ENCODE assay signal across 16 cellular contexts in the genomic region with DNA sequence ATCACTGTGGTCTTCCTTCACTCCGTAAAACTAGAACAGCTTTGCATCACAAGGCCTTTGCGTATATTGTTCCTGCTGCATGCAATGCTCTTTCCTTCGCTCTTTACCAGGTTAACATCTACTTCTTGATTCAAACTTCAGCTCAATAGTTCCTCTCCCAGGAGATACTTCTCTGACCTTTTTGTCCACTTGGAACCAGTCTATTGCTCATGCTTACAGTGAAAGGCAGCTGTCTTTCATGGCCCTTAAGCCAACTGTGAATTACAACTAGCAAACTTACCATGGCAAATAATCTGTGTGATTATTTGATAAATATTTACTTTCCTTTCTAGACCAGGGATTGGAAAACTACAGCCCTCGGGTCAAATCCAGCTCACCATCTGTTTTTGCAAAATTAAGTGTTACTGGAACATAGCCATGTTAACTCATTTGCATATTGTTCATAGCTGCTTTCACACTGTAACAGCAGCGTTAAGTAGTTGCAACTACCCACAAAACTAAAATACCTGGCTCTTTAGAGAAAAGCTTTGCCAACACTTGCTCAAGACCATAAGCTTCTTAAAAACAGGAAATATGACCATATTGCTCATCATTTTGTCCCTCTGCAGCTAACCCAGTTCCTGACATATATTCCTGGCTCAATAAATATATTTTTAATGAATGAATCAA.
DNase-seq lines count a peak whose midpoint lies in the region; ATAC-seq, FAIRE-seq and TF ChIP-seq lines count a peak whose summit lies in the region.
"Had no signal": no experiment of that assay in that cellular context is flagged by ENCODE, and none has a peak within 500 bp of the region (broad histone marks: within the 10 kb centered on the region; RNA-seq: fewer than 3 reads in every experiment).

No MANE protein-coding gene starts in this region.

- no peaks in the 10 kb centered on the region for H3K36me3 Mint-ChIP-seq in MCF 10A (ENCODE audit: insufficient read depth, unreplicated experiment)
- H3K36me3 Mint-ChIP-seq: CD8-positive, alpha-beta T cell had no signal

- POLR2A ChIA-PET in MCF 10A (lab: Yijun Ruan, JAX): interaction anchor here (0.6 to 2.3 kb wide), 11 partner anchors 10 to 877 kb away, joined by 3 to 14 read pairs (median 3); no protein-coding TSS in a partner anchor

- dilution Hi-C loops in mammary epithelial cell (cut with HindIII; ENCODE audit: low sequenced_read_pairs): no loop called here

- no peaks in the 10 kb centered on the region for H3K27me3 ChIP-seq in mammary epithelial cell (ENCODE audit: insufficient read depth, low read length)
- no peaks in the 10 kb centered on the region for H3K27me3 ChIP-seq in skeletal muscle tissue (ENCODE audit: control insufficient read depth in 3 of 3, insufficient read depth in 3 of 3, low read length in 3 of 3)
- H3K27me3 ChIP-seq in transverse colon: no peaks in the 10 kb centered on the region

- H3K36me3 ChIP-seq in mammary epithelial cell (ENCODE audit: insufficient read depth, low read length) (no peaks in the 10 kb centered on the region), skeletal muscle tissue (ENCODE audit: control insufficient read depth in 3 of 3, insufficient read depth in 3 of 3, low read length in 3 of 3) (no peaks in the 10 kb centered on the region), kidney (ENCODE audit: control insufficient read depth in 1 of 2, insufficient read depth in 2 of 2, low read length in 2 of 2) (no peaks in the 10 kb centered on the region), transverse colon (no peaks in the 10 kb centered on the region)
- H3K36me3 ChIP-seq: thoracic aorta had no signal

- H3K4me1 ChIP-seq in mammary epithelial cell (ENCODE audit: insufficient read depth, low read length): no peaks in the 10 kb centered on the region
- peaks cover 0 to 3% (median 0%) of the 10 kb centered on the region in 3 donors for H3K4me1 ChIP-seq in skeletal muscle tissue (ENCODE audit: control insufficient read depth in 3 of 3, insufficient read depth in 3 of 3, low read length in 3 of 3)
- H3K4me1 ChIP-seq in kidney (ENCODE audit: control insufficient read depth in 1 of 2, insufficient read depth in 1 of 2, low read depth in 1 of 2, low read length in 2 of 2): peaks cover 0 to 5% of the 10 kb centered on the region in 2 donors
- no peaks in the 10 kb centered on the region for H3K4me1 ChIP-seq in transverse colon

- DNase-seq in MCF 10A (ENCODE audit: unreplicated experiment): peak; percentile 61
- DNase-seq in mammary epithelial cell: no peak
- peak; percentile 57 to 90 for DNase-seq in NCI-H524 (lab: John Stamatoyannopoulos, UW)
- peak; percentile 71 for DNase-seq in epithelial cell of esophagus (ENCODE audit: low read depth)
- no peak for DNase-seq in kidney
- no peak for DNase-seq in transverse colon
- DNase-seq: activated effector memory CD4-positive, alpha-beta T cell treated with Interleukin-2 at 50 U/mL for 16 hours; anterior cingulate cortex; CD8-positive, alpha-beta T cell; GF-D8 had no signal

- H3K9ac ChIP-seq in mammary epithelial cell (ENCODE audit: insufficient read depth, low read length) (no peak overlapping the region), skeletal muscle tissue (ENCODE audit: low read depth in 1 of 3, low read length in 3 of 3) (no peak overlapping the region), kidney (ENCODE audit: low read length in 2 of 2) (no peak overlapping the region)

- TF ChIP-seq POLR2A in transverse colon (IDR thresholded peaks at IDR 0.05): no peak

- 72% methylated on average over 5 of the region's 5 CpGs for WGBS in mammary epithelial cell (ENCODE audit: low coverage, missing lambda C conversion rate)
- WGBS in transverse colon (ENCODE audit: low coverage in 1 of 2), 2 donors: 54% methylated on average over 5 of the region's 5 CpGs

- H3K27me3 Mint-ChIP-seq in MCF 10A (ENCODE audit: insufficient read depth, unreplicated experiment): no peaks in the 10 kb centered on the region

- H2AFZ ChIP-seq in mammary epithelial cell (ENCODE audit: low read depth, low read length): no peak overlapping the region

- H4K20me1 ChIP-seq in mammary epithelial cell (ENCODE audit: insufficient read depth, low read length): no peaks in the 10 kb centered on the region

- H3K9me3 Mint-ChIP-seq in MCF 10A (ENCODE audit: unreplicated experiment): peaks cover 7% of the 10 kb centered on the region
- H3K9me3 Mint-ChIP-seq: nephron had no signal

- no peak overlapping the region for H3K4me2 ChIP-seq in mammary epithelial cell (ENCODE audit: insufficient read depth, low read depth, low read length)

- in situ Hi-C loops in mammary epithelial cell (cut with MboI; ENCODE audit: low sequenced_read_pairs in 2 of 2) (no loop called here), transverse colon (cut with MboI; ENCODE audit: low pct_ligation_motif_present in 1 of 4, low pct_unique_long_range_greater_than_20kb in 1 of 4, low sequenced_read_pairs in 3 of 4) (no loop called here)

- H3K9me3 ChIP-seq in mammary epithelial cell (replicated peaks; ENCODE audit: insufficient read depth, low read length) (no peaks in the 10 kb centered on the region), skeletal muscle tissue (ENCODE audit: control insufficient read depth in 3 of 3, low read length in 3 of 3) (no peaks in the 10 kb centered on the region), kidney (ENCODE audit: control insufficient read depth in 1 of 2, low read length in 2 of 2) (no peaks in the 10 kb centered on the region), transverse colon (no peaks in the 10 kb centered on the region)
- H3K9me3 ChIP-seq: thoracic aorta had no signal

- peaks cover 7% of the 10 kb centered on the region for H3K4me1 Mint-ChIP-seq in MCF 10A (ENCODE audit: insufficient read depth, unreplicated experiment)

- FAIRE-seq in kidney (lab: Jason Lieb, UNC): no peak

- no peak for TF ChIP-seq EP300 in transverse colon (IDR thresholded peaks at IDR 0.05; ENCODE audit: low read depth)

- no peaks in the 10 kb centered on the region for H3K79me2 ChIP-seq in mammary epithelial cell (ENCODE audit: insufficient read depth, low read length)

- intact Hi-C loops in MCF 10A (cut with micrococcal nuclease): no loop called here
- intact Hi-C loops in mammary epithelial cell (cut with micrococcal nuclease): no loop called here
- intact Hi-C loops in kidney (cut with DNase I): no loop called here
- intact Hi-C loops in transverse colon (cut with DNase I; ENCODE audit: low total_unique reads): no loop called here

- CTCF ChIA-PET in MCF 10A (lab: Yijun Ruan, JAX) (interaction anchor here (1.0 to 2.3 kb wide), 2 partner anchors 33 to 912 kb away, joined by 3 to 7 read pairs; no protein-coding TSS in a partner anchor), mammary epithelial cell (lab: Charles Lee; ENCODE audit: low non-redundant PET) (no interaction called here)

- peak overlapping the region; percentile 4 for H3K27ac Mint-ChIP-seq in MCF 10A (ENCODE audit: low read depth, unreplicated experiment)
- H3K27ac Mint-ChIP-seq: CD8-positive, alpha-beta T cell; nephron had no signal

- H3K27ac ChIP-seq in mammary epithelial cell (ENCODE audit: insufficient read depth, low read depth, low read length) (no peak overlapping the region), skeletal muscle tissue (ENCODE audit: low read depth, low read length) (peak overlapping the region; percentile 9), kidney (ENCODE audit: low read depth in 2 of 2, low read length in 2 of 2) (no peak overlapping the region), transverse colon (no peak overlapping the region)
- H3K27ac ChIP-seq: thoracic aorta had no signal

- no peak for ATAC-seq in GM21576 (IDR thresholded peaks at IDR 0.05; ENCODE audit: unreplicated experiment)
- ATAC-seq: CD8-positive, alpha-beta T cell; Panc1 had no signal

- BruUV-seq in MCF 10A (replicated peaks; lab: Mats Ljungman, UMichigan): no TSS peak
- no TSS peak for BruUV-seq in mammary epithelial cell (replicated peaks; lab: Mats Ljungman, UMichigan)

- H3K4me3 Mint-ChIP-seq in MCF 10A (ENCODE audit: unreplicated experiment): no peak overlapping the region
- H3K4me3 Mint-ChIP-seq: CD8-positive, alpha-beta T cell; nephron had no signal

- H3K4me3 ChIP-seq in mammary epithelial cell (replicated peaks in 1 of 3; ENCODE audit: insufficient read depth in 1 of 3, low read depth in 2 of 3, low read length in 3 of 3) (no peak overlapping the region), epithelial cell of esophagus (ENCODE audit: low read length) (no peak overlapping the region), skeletal muscle tissue (ENCODE audit: low read length in 3 of 3) (no peak overlapping the region), kidney (ENCODE audit: low read length in 2 of 2) (no peak overlapping the region), transverse colon (no peak overlapping the region)
- H3K4me3 ChIP-seq: lung, thoracic aorta had no signal

- TF ChIP-seq CTCF in MCF 10A (IDR thresholded peaks at IDR 0.05; ENCODE audit: unreplicated experiment) (no peak), mammary epithelial cell (conservative IDR thresholded peaks at IDR 0.05 in 1 of 2, IDR thresholded peaks at IDR 0.05 in 1 of 2; ENCODE audit: extremely low read depth in 1 of 2, insufficient read depth in 1 of 2, low read depth in 1 of 2, low read length in 2 of 2) (no peak), epithelial cell of esophagus (IDR thresholded peaks at IDR 0.05; ENCODE audit: insufficient read depth, low read depth, low read length, missing control alignments) (no peak), kidney (IDR thresholded peaks at IDR 0.05; ENCODE audit: borderline replicate concordance, extremely low read depth, insufficient read depth) (no peak), transverse colon (IDR thresholded peaks at IDR 0.05) (no peak)

Comparison
In these comparisons a context has a peak if more than half of its experiments do, and no peak if none do; other contexts are left out.
1. DNase-seq: peak in MCF 10A (single experiment), NCI-H524 (2 of 2) and epithelial cell of esophagus (single experiment); none in mammary epithelial cell (single experiment), kidney (single experiment) and transverse colon (single experiment).